Comparison of ENCODE assay signal across 1 cellular context in genomic region chr5:162685302-162685701, GRCh38.
TF ChIP-seq lines count a peak whose summit lies in the region.

No MANE protein-coding gene starts in this region.

TF ChIP-seq in HepG2, 621 proteins besides CTCF, POLR2A, EP300 and RAD21 (continued from another document):
- TF ChIP-seq ZNF75D (CRISPR knock-in tag; IDR thresholded peaks at IDR 0.05; ENCODE audit: borderline replicate concordance) (no peak), ZNF597 (CRISPR knock-in tag; IDR thresholded peaks at IDR 0.05) (no peak), SMARCC2 (IDR thresholded peaks at IDR 0.05) (no peak)
